In genomic region chr7:30165590-30165989, GRCh38 we compare ENCODE assay signal across 22 cellular contexts. TPM values are rescaled to one million over a fixed set of nuclear protein-coding genes. Genes with fewer than 3 reads are reported as not detected.
DNase-seq lines count a peak whose midpoint lies in the region; ATAC-seq, FAIRE-seq and TF ChIP-seq lines count a peak whose summit lies in the region.
"Had no signal": no experiment of that assay in that cellular context is flagged by ENCODE, and none has a peak within 500 bp of the region (broad histone marks: within the 10 kb centered on the region; RNA-seq: fewer than 3 reads in every experiment).

No MANE protein-coding gene starts in this region.

- ATAC-seq in RWPE2 (ENCODE audit: low read depth) (no peak), pancreas (peak in 3 of 4 donors; percentile 17 to 46 (median 35))
- ATAC-seq: GM12878, Right ventricle myocardium inferior had no signal

- no peaks in the 10 kb centered on the region for H3K9me3 ChIP-seq in RWPE2 (ENCODE audit: severe bottlenecking)
- H3K9me3 ChIP-seq in pancreas: no peaks in the 10 kb centered on the region
- H3K9me3 ChIP-seq: HAP-1 had no signal

- H3K9me3 Mint-ChIP-seq in glutamatergic neuron (ENCODE audit: unreplicated experiment): peaks cover 2% of the 10 kb centered on the region
- H3K9me3 Mint-ChIP-seq: activated CD4-positive, alpha-beta T cell treated with anti-CD3 and anti-CD28 coated beads, Interleukin-2, amount 10 ng/mL, durations not matched to agents 24 days and 14 days; CD4-positive, CD25-positive, alpha-beta regulatory T cell; central memory CD8-positive, alpha-beta T cell; memory B cell; naive B cell; stimulated activated naive CD8-positive, alpha-beta T cell treated with anti-CD3 and anti-CD28 coated beads, Interleukin-15, Interleukin-2, amounts not matched to agents 100 ng/mL and 50 ng/mL, for 24 hours; T-helper 2 cell treated with Interferon-gamma antibody and Interleukin-4, amounts not matched to agents 5 μg/mL and 100 μg/mL, for 36 hours had no signal

- TF ChIP-seq CTCF in RWPE2 (IDR thresholded peaks at IDR 0.05; ENCODE audit: poor library complexity, severe bottlenecking) (no peak), glutamatergic neuron (IDR thresholded peaks at IDR 0.05; ENCODE audit: partially characterized antibody, unreplicated experiment) (no peak), pancreas (IDR thresholded peaks at IDR 0.05) (no peak)

- no peak overlapping the region for H3K4me3 Mint-ChIP-seq in glutamatergic neuron (ENCODE audit: unreplicated experiment)
- H3K4me3 Mint-ChIP-seq: activated CD4-positive, alpha-beta T cell treated with anti-CD3 and anti-CD28 coated beads, Interleukin-2, amount 10 ng/mL, durations not matched to agents 24 days and 14 days; CD4-positive, CD25-positive, alpha-beta regulatory T cell; central memory CD8-positive, alpha-beta T cell; memory B cell; naive B cell; stimulated activated naive CD8-positive, alpha-beta T cell treated with anti-CD3 and anti-CD28 coated beads, Interleukin-15, Interleukin-2, amounts not matched to agents 100 ng/mL and 50 ng/mL, for 24 hours; T-helper 2 cell treated with Interferon-gamma antibody and Interleukin-4, amounts not matched to agents 5 μg/mL and 100 μg/mL, for 36 hours had no signal

- DNase-seq in RWPE2 (ENCODE audit: low spot score) (no peak), glutamatergic neuron (no peak), pancreas (no peak), DMS79 treated with DMSO at 0.1 percent for 48 hours (lab: John Stamatoyannopoulos, UW) (no peak), DMS 273 (lab: John Stamatoyannopoulos, UW; ENCODE audit: unreplicated experiment) (no peak), NCI-H526 treated with DMSO at 0.1 percent for 48 hours (lab: John Stamatoyannopoulos, UW) (no peak)
- DNase-seq: activated CD4-positive, alpha-beta T cell treated with anti-CD3 and anti-CD28 coated beads, Interleukin-2, amount 10 ng/mL, durations not matched to agents 24 days and 14 days; activated gamma-delta T cell treated with Interleukin-2 at 50 U/mL for 16 hours; activated T-cell treated with anti-CD3 and anti-CD28 coated beads, Interleukin-2, amount 50 U/mL, for 1 hour; CD4-positive, CD25-positive, alpha-beta regulatory T cell; kidney glomerular epithelial cell; naive B cell; NCI-H446; WERI-Rb-1 had no signal

- H3K27me3 Mint-ChIP-seq in glutamatergic neuron (ENCODE audit: unreplicated experiment): peaks cover 2% of the 10 kb centered on the region
- H3K27me3 Mint-ChIP-seq: CD4-positive, CD25-positive, alpha-beta regulatory T cell; central memory CD8-positive, alpha-beta T cell; memory B cell; naive B cell; stimulated activated naive CD8-positive, alpha-beta T cell treated with anti-CD3 and anti-CD28 coated beads, Interleukin-15, Interleukin-2, amounts not matched to agents 100 ng/mL and 50 ng/mL, for 24 hours had no signal

- H3K4me3 ChIP-seq in RWPE2 (ENCODE audit: severe bottlenecking): no peak overlapping the region
- no peak overlapping the region for H3K4me3 ChIP-seq in pancreas
- H3K4me3 ChIP-seq in urinary bladder (ENCODE audit: low read depth, low read length): no peak overlapping the region
- H3K4me3 ChIP-seq: GM12878, HAP-1 had no signal

- H3K36me3 Mint-ChIP-seq in glutamatergic neuron (ENCODE audit: unreplicated experiment): no peaks in the 10 kb centered on the region
- H3K36me3 Mint-ChIP-seq: memory B cell, naive B cell had no signal

- H3K27ac Mint-ChIP-seq in glutamatergic neuron (ENCODE audit: unreplicated experiment): peak overlapping the region; percentile 19
- H3K27ac Mint-ChIP-seq: activated CD4-positive, alpha-beta T cell treated with anti-CD3 and anti-CD28 coated beads, Interleukin-2, amount 10 ng/mL, durations not matched to agents 24 days and 14 days; memory B cell; stimulated activated naive CD8-positive, alpha-beta T cell treated with anti-CD3 and anti-CD28 coated beads, Interleukin-15, Interleukin-2, amounts not matched to agents 100 ng/mL and 50 ng/mL, for 24 hours; T-helper 2 cell treated with Interferon-gamma antibody and Interleukin-4, amounts not matched to agents 5 μg/mL and 100 μg/mL, for 36 hours had no signal

- peaks cover 69% of the 10 kb centered on the region for H3K4me1 Mint-ChIP-seq in glutamatergic neuron (ENCODE audit: low read depth, unreplicated experiment)

- no peak for FAIRE-seq in pancreas (lab: Jason Lieb, UNC)
- FAIRE-seq: GM12878 had no signal

- H3K4me1 ChIP-seq in RWPE2 (ENCODE audit: insufficient read depth, poor library complexity, severe bottlenecking) (peaks cover 58% of the 10 kb centered on the region), pancreas (peaks cover 6 to 13% (median 10%) of the 10 kb centered on the region in 3 donors), urinary bladder (ENCODE audit: insufficient read depth) (no peaks in the 10 kb centered on the region)

- WGBS in pancreas, 2 donors: 54 to 63% methylated on average over 3 of the region's 3 CpGs
- 86% methylated on average over 3 of the region's 3 CpGs for WGBS in urinary bladder

- H3K27me3 ChIP-seq in RWPE2 (ENCODE audit: insufficient read depth, poor library complexity, severe bottlenecking) (no peaks in the 10 kb centered on the region), pancreas (no peaks in the 10 kb centered on the region)

- intact Hi-C loops in pancreas (cut with DNase I): loop anchor here in 2 of 3 donors (5.0 to 10.0 kb wide), 4 partner anchors 109 to 399 kb away; no protein-coding TSS in a partner anchor

- H3K36me3 ChIP-seq in RWPE2 (ENCODE audit: low read depth) (no peaks in the 10 kb centered on the region), pancreas (no peaks in the 10 kb centered on the region), urinary bladder (ENCODE audit: insufficient read depth) (no peaks in the 10 kb centered on the region)
- H3K36me3 ChIP-seq: HAP-1, WERI-Rb-1 had no signal

- H3K27ac ChIP-seq in RWPE2 (ENCODE audit: poor library complexity, severe bottlenecking) (peak overlapping the region; percentile 94), pancreas (no peak overlapping the region), urinary bladder (ENCODE audit: low read depth) (peak overlapping the region; percentile 60)
- H3K27ac ChIP-seq: WERI-Rb-1 had no signal

RNA-seq across cellular contexts. Expression of gene MTURN, which starts 30.8 kb away (rescaled TPM):
- 32.6 TPM for total RNA-seq in glutamatergic neuron (ENCODE audit: unreplicated experiment)
- total RNA-seq in pancreas: 10 to 100 TPM in 4 of 6 donors, 1 to 10 TPM in 2; 8.7 to 12.8 (median 11.4) TPM
- 10 to 100 TPM in 1 of 2 donors, 1 to 10 TPM in 1; 8.7 to 14.9 TPM for polyA plus RNA-seq in pancreas
- 55.6 TPM for total RNA-seq in urinary bladder
- 55.6 TPM for polyA plus RNA-seq in urinary bladder

Comparison
In these comparisons a context has a peak if more than half of its experiments do, and no peak if none do; other contexts are left out.
1. H3K27ac ChIP-seq: peak in RWPE2 (single experiment) and urinary bladder (single experiment); none in pancreas (0 of 4).